ENCODE assay signal across 1 cellular context in genomic region chr20:62165762-62166399, GRCh38.
TF ChIP-seq lines count a peak whose summit lies in the region.

No MANE protein-coding gene starts in this region.

TF ChIP-seq in H1, 55 proteins besides CTCF, POLR2A, EP300 and RAD21:
- no peak for TF ChIP-seq GTF2F1 (IDR thresholded peaks at IDR 0.05; ENCODE audit: borderline replicate concordance, low read depth, low read length)
- peak; percentile 97 for TF ChIP-seq CEBPB (IDR thresholded peaks at IDR 0.05; ENCODE audit: low read depth, low read length)
- TF ChIP-seq SP2 (IDR thresholded peaks at IDR 0.05; ENCODE audit: low read length) = no peak
